ENCODE assay signal across 18 cellular contexts in the genomic region with DNA sequence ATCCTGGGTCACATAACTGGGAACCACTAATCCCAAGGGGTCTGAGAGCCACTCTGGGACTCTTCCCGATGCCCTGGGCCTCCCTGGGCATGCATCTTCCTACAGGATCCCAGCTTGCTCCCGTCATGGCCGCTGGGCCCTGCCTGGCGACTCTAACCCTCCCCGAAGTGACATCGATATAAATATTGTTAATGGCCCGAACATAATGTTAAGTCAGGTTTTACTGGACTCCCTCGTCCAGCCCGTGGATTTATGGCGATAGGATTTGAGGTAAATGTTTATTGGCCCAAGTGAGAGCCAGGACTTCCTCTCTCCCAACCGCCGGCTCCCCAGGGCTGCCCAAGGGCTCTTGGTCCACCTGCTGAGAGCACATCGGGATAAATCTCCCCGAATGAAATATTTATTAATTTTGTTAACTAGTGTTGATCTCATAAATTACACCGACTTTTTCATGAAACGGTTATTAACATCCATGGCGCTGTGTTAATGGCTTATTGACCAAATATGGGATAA.
DNase-seq lines count a peak whose midpoint lies in the region; ATAC-seq and TF ChIP-seq lines count a peak whose summit lies in the region.
"Had no signal": no experiment of that assay in that cellular context is flagged by ENCODE, and none has a peak within 500 bp of the region (broad histone marks: within the 10 kb centered on the region; RNA-seq: fewer than 3 reads in every experiment).

No MANE protein-coding gene starts in this region.

- H4K20me1 ChIP-seq in osteoblast (ENCODE audit: insufficient read depth, low read length) (no peaks in the 10 kb centered on the region), MM.1S (ENCODE audit: insufficient read depth, low read length) (no peaks in the 10 kb centered on the region)
- H4K20me1 ChIP-seq: BLaER1 had no signal

- TF ChIP-seq CTCF in natural killer cell (IDR thresholded peaks at IDR 0.05), result no peak
- TF ChIP-seq CTCF in endodermal cell (conservative IDR thresholded peaks at IDR 0.05), result no peak
- TF ChIP-seq CTCF in osteoblast (IDR thresholded peaks at IDR 0.05; ENCODE audit: extremely low read depth, low read depth, low read length), result no peak
- no peak for TF ChIP-seq CTCF in MM.1S (IDR thresholded peaks at IDR 0.05; ENCODE audit: low read length)

- no peak overlapping the region for H2BK12ac ChIP-seq in mesenchymal stem cell (ENCODE audit: low read length in 2 of 2)

- no peak overlapping the region for H3K27ac Mint-ChIP-seq in natural killer cell treated with Interleukin-12 subunit alpha and Interleukin-12 subunit beta and Interleukin-15 and Interleukin-18, amount 100 ng/mL, for 72 hours
- H3K27ac Mint-ChIP-seq in natural killer cell (no peak overlapping the region), endodermal cell (no peak overlapping the region)
- no peak overlapping the region for H3K27ac Mint-ChIP-seq in activated T-cell treated with anti-CD3 and anti-CD28 coated beads, Interleukin-2, amount 50 U/mL, for 72 hours
- H3K27ac Mint-ChIP-seq: CD4-positive, alpha-beta memory T cell had no signal

- no peaks in the 10 kb centered on the region for H3K36me3 Mint-ChIP-seq in natural killer cell treated with Interleukin-12 subunit alpha and Interleukin-12 subunit beta and Interleukin-15 and Interleukin-18, amount 100 ng/mL, for 72 hours
- H3K36me3 Mint-ChIP-seq in natural killer cell (no peaks in the 10 kb centered on the region), endodermal cell (ENCODE audit: low read depth) (no peaks in the 10 kb centered on the region)
- no peaks in the 10 kb centered on the region for H3K36me3 Mint-ChIP-seq in activated T-cell treated with anti-CD3 and anti-CD28 coated beads, Interleukin-2, amount 50 U/mL, for 72 hours (ENCODE audit: insufficient read depth in 2 of 2)
- H3K36me3 Mint-ChIP-seq: CD4-positive, alpha-beta memory T cell had no signal

- no peak overlapping the region for H3K4me3 Mint-ChIP-seq in natural killer cell treated with Interleukin-12 subunit alpha and Interleukin-12 subunit beta and Interleukin-15 and Interleukin-18, amount 100 ng/mL, for 72 hours
- H3K4me3 Mint-ChIP-seq in natural killer cell, result no peak overlapping the region
- H3K4me3 Mint-ChIP-seq in endodermal cell, result no peak overlapping the region
- H3K4me3 Mint-ChIP-seq in activated T-cell treated with anti-CD3 and anti-CD28 coated beads, Interleukin-2, amount 50 U/mL, for 72 hours, result no peak overlapping the region
- H3K4me3 Mint-ChIP-seq: CD4-positive, alpha-beta memory T cell had no signal

- H2BK15ac ChIP-seq in mesenchymal stem cell (ENCODE audit: low read depth, poor library complexity, severe bottlenecking), result no peak overlapping the region

- H3K79me2 ChIP-seq in osteoblast (ENCODE audit: insufficient read depth, low read length) (no peaks in the 10 kb centered on the region), MM.1S (ENCODE audit: low read length) (no peaks in the 10 kb centered on the region)

- H3K4me3 ChIP-seq in endodermal cell (ENCODE audit: low read length) (no peak overlapping the region), osteoblast (ENCODE audit: insufficient read depth, low read length) (no peak overlapping the region), mesenchymal stem cell (ENCODE audit: insufficient read depth in 1 of 2, low read depth in 1 of 2, low read length in 2 of 2) (no peak overlapping the region), MM.1S (ENCODE audit: low read length) (no peak overlapping the region)
- H3K4me3 ChIP-seq: BLaER1 had no signal

- H3K23ac ChIP-seq in mesenchymal stem cell (ENCODE audit: low read length in 2 of 2), result no peak overlapping the region

- H3F3A ChIP-seq in MM.1S (ENCODE audit: insufficient read depth, low read length), result no peaks in the 10 kb centered on the region

- no peaks in the 10 kb centered on the region for H3K9me2 ChIP-seq in MM.1S (replicated peaks; ENCODE audit: insufficient read depth, low read length)

- intact Hi-C loops in natural killer cell (cut with micrococcal nuclease), result no loop called here

- ATAC-seq in natural killer cell treated with Interleukin-12 subunit alpha and Interleukin-12 subunit beta and Interleukin-15 and Interleukin-18, amount 100 ng/mL, for 72 hours, result no peak
- ATAC-seq in natural killer cell, result no peak
- no peak for ATAC-seq in activated T-cell treated with anti-CD3 and anti-CD28 coated beads, Interleukin-2, amount 50 U/mL, for 72 hours (replicated peaks in 1 of 2)
- ATAC-seq: Panc1 had no signal

- H3K4me1 Mint-ChIP-seq in natural killer cell treated with Interleukin-12 subunit alpha and Interleukin-12 subunit beta and Interleukin-15 and Interleukin-18, amount 100 ng/mL, for 72 hours (ENCODE audit: low read depth in 2 of 2), result no peaks in the 10 kb centered on the region
- H3K4me1 Mint-ChIP-seq in natural killer cell, result no peaks in the 10 kb centered on the region
- H3K4me1 Mint-ChIP-seq in endodermal cell, result peaks cover 5% of the 10 kb centered on the region
- no peaks in the 10 kb centered on the region for H3K4me1 Mint-ChIP-seq in activated T-cell treated with anti-CD3 and anti-CD28 coated beads, Interleukin-2, amount 50 U/mL, for 72 hours (ENCODE audit: low read depth)
- H3K4me1 Mint-ChIP-seq: CD4-positive, alpha-beta memory T cell had no signal

- 92 to 95% methylated on average over 13 to 17 of the region's 17 CpGs for WGBS in endodermal cell (ENCODE audit: insufficient coverage in 1 of 2, insufficient read length in 1 of 2), 2 experiments
- WGBS in mesenchymal stem cell, result 85% methylated on average over 17 of the region's 17 CpGs

- H3K27me3 ChIP-seq in endodermal cell (ENCODE audit: control insufficient read depth, insufficient read depth, low read length, poor library complexity, severe bottlenecking) (no peaks in the 10 kb centered on the region), osteoblast (ENCODE audit: insufficient read depth, low read length) (peaks cover 10% of the 10 kb centered on the region), mesenchymal stem cell (ENCODE audit: control insufficient read depth in 1 of 2, insufficient read depth in 1 of 2, low read length in 2 of 2) (peaks cover 16 to 51% of the 10 kb centered on the region in 2 experiments), MM.1S (replicated peaks; ENCODE audit: insufficient read depth, low read length) (peaks cover 16% of the 10 kb centered on the region; the same call in 1 of the 2 replicates)
- H3K27me3 ChIP-seq: BLaER1 had no signal

- H3K36me3 ChIP-seq in endodermal cell (ENCODE audit: control insufficient read depth, insufficient read depth, low read length) (no peaks in the 10 kb centered on the region), osteoblast (ENCODE audit: insufficient read depth, low read length) (no peaks in the 10 kb centered on the region), mesenchymal stem cell (ENCODE audit: control insufficient read depth in 1 of 2, insufficient read depth in 2 of 2, low read depth in 1 of 2, low read length in 2 of 2) (no peaks in the 10 kb centered on the region), MM.1S (replicated peaks; ENCODE audit: insufficient read depth, low read length) (no peaks in the 10 kb centered on the region)
- H3K36me3 ChIP-seq: BLaER1 had no signal

- H3K79me1 ChIP-seq in mesenchymal stem cell (replicated peaks; ENCODE audit: low read length, poor library complexity, severe bottlenecking), result no peaks in the 10 kb centered on the region

- no peak overlapping the region for H3K18ac ChIP-seq in mesenchymal stem cell (ENCODE audit: low read depth in 1 of 2, low read length in 2 of 2)

- H2AFZ ChIP-seq in osteoblast (ENCODE audit: low read length) (no peak overlapping the region), mesenchymal stem cell (ENCODE audit: low read depth, low read length) (no peak overlapping the region), MM.1S (ENCODE audit: low read length) (no peak overlapping the region)

- H3K4me2 ChIP-seq in osteoblast (ENCODE audit: insufficient read depth, low read length) (no peak overlapping the region), mesenchymal stem cell (ENCODE audit: low read length, poor library complexity, severe bottlenecking) (no peak overlapping the region), MM.1S (ENCODE audit: low read depth, low read length) (no peak overlapping the region)

- no peak overlapping the region for H2BK120ac ChIP-seq in mesenchymal stem cell (ENCODE audit: low read depth, low read length)

- no peak overlapping the region for H2AK5ac ChIP-seq in mesenchymal stem cell (ENCODE audit: low read length, severe bottlenecking)

- H3K9ac ChIP-seq in endodermal cell (ENCODE audit: extremely low read depth, low read length, poor library complexity, severe bottlenecking) (no peak overlapping the region), mesenchymal stem cell (ENCODE audit: low read length) (no peak overlapping the region), MM.1S (ENCODE audit: low read length) (no peak overlapping the region)
- H3K9ac ChIP-seq: BLaER1 had no signal

- H4K8ac ChIP-seq in mesenchymal stem cell (ENCODE audit: low read length), result no peak overlapping the region

- no peak overlapping the region for H3K14ac ChIP-seq in mesenchymal stem cell (ENCODE audit: low read length in 2 of 2)

- DNase-seq in natural killer cell treated with Interleukin-12 subunit alpha and Interleukin-12 subunit beta and Interleukin-15 and Interleukin-18, amount 100 ng/mL, for 72 hours (ENCODE audit: low spot score), result peak; percentile 37
- no peak for DNase-seq in natural killer cell
- peak; percentile 32 for DNase-seq in endodermal cell
- DNase-seq in osteoblast (ENCODE audit: insufficient read length, low spot score, missing footprints), result peak; percentile 69
- DNase-seq in activated T-cell treated with anti-CD3 and anti-CD28 coated beads, Interleukin-2, amount 50 U/mL, for 72 hours, result no peak
- DNase-seq in mesenchymal stem cell, result no peak
- DNase-seq in MM.1S, result no peak
- DNase-seq: CD4-positive, alpha-beta memory T cell; DND-41; KBM-7; NCI-H1092; NCI-H1436; NCI-H1930; NCI-H226; NCI-H524; NCI-H774 had no signal

- no peaks in the 10 kb centered on the region for H3K9me3 ChIP-seq in endodermal cell (ENCODE audit: control insufficient read depth, low read length)
- H3K9me3 ChIP-seq in osteoblast (ENCODE audit: low read depth, low read length), result no peaks in the 10 kb centered on the region
- no peaks in the 10 kb centered on the region for H3K9me3 ChIP-seq in mesenchymal stem cell (ENCODE audit: control insufficient read depth, low read length)
- H3K9me3 ChIP-seq in MM.1S (replicated peaks; ENCODE audit: insufficient read depth, low read length), result no peaks in the 10 kb centered on the region
- H3K9me3 ChIP-seq: BLaER1 had no signal

- no peak overlapping the region for H4K91ac ChIP-seq in mesenchymal stem cell (ENCODE audit: low read length)

- no peak overlapping the region for H3K27ac ChIP-seq in endodermal cell (ENCODE audit: low read depth, low read length)
- H3K27ac ChIP-seq in osteoblast (ENCODE audit: low read depth, low read length), result no peak overlapping the region
- H3K27ac ChIP-seq in mesenchymal stem cell (ENCODE audit: low read length, poor library complexity, severe bottlenecking), result no peak overlapping the region
- no peak overlapping the region for H3K27ac ChIP-seq in MM.1S (ENCODE audit: low read length)
- H3K27ac ChIP-seq: BLaER1 had no signal

- H3K4me1 ChIP-seq in endodermal cell (ENCODE audit: control insufficient read depth, insufficient read depth, low read length), result no peaks in the 10 kb centered on the region
- H3K4me1 ChIP-seq in osteoblast (ENCODE audit: insufficient read depth, low read length), result no peaks in the 10 kb centered on the region
- no peaks in the 10 kb centered on the region for H3K4me1 ChIP-seq in mesenchymal stem cell (ENCODE audit: control insufficient read depth, insufficient read depth, low read depth, low read length)
- no peaks in the 10 kb centered on the region for H3K4me1 ChIP-seq in MM.1S (ENCODE audit: low read length)

- no peaks in the 10 kb centered on the region for H3K9me3 Mint-ChIP-seq in natural killer cell treated with Interleukin-12 subunit alpha and Interleukin-12 subunit beta and Interleukin-15 and Interleukin-18, amount 100 ng/mL, for 72 hours
- H3K9me3 Mint-ChIP-seq in natural killer cell (no peaks in the 10 kb centered on the region), endodermal cell (no peaks in the 10 kb centered on the region)
- H3K9me3 Mint-ChIP-seq in activated T-cell treated with anti-CD3 and anti-CD28 coated beads, Interleukin-2, amount 50 U/mL, for 72 hours, result no peaks in the 10 kb centered on the region
- H3K9me3 Mint-ChIP-seq: CD4-positive, alpha-beta memory T cell had no signal

- H3K4ac ChIP-seq in mesenchymal stem cell (ENCODE audit: low read depth in 1 of 2, low read length in 2 of 2), result no peak overlapping the region

- no peak overlapping the region for H2BK5ac ChIP-seq in mesenchymal stem cell (ENCODE audit: low read depth, low read length, poor library complexity, severe bottlenecking)

- H3K27me3 Mint-ChIP-seq in natural killer cell treated with Interleukin-12 subunit alpha and Interleukin-12 subunit beta and Interleukin-15 and Interleukin-18, amount 100 ng/mL, for 72 hours, result no peaks in the 10 kb centered on the region
- H3K27me3 Mint-ChIP-seq in natural killer cell (ENCODE audit: low read depth in 2 of 2) (no peaks in the 10 kb centered on the region), endodermal cell (ENCODE audit: insufficient read depth) (peaks cover 2% of the 10 kb centered on the region)
- H3K27me3 Mint-ChIP-seq in activated T-cell treated with anti-CD3 and anti-CD28 coated beads, Interleukin-2, amount 50 U/mL, for 72 hours (ENCODE audit: low read depth), result no peaks in the 10 kb centered on the region

Comparison
In these comparisons a context has a peak if more than half of its experiments do, and no peak if none do; other contexts are left out.
1. DNase-seq: peak in natural killer cell treated with Interleukin-12 subunit alpha and Interleukin-12 subunit beta and Interleukin-15 and Interleukin-18, amount 100 ng/mL, for 72 hours (single experiment), endodermal cell (single experiment) and osteoblast (single experiment); none in natural killer cell (single experiment), activated T-cell treated with anti-CD3 and anti-CD28 coated beads, Interleukin-2, amount 50 U/mL, for 72 hours (0 of 2), mesenchymal stem cell (single experiment) and MM.1S (single experiment).